ENCODE assay signal across 18 cellular contexts in the genomic region with DNA sequence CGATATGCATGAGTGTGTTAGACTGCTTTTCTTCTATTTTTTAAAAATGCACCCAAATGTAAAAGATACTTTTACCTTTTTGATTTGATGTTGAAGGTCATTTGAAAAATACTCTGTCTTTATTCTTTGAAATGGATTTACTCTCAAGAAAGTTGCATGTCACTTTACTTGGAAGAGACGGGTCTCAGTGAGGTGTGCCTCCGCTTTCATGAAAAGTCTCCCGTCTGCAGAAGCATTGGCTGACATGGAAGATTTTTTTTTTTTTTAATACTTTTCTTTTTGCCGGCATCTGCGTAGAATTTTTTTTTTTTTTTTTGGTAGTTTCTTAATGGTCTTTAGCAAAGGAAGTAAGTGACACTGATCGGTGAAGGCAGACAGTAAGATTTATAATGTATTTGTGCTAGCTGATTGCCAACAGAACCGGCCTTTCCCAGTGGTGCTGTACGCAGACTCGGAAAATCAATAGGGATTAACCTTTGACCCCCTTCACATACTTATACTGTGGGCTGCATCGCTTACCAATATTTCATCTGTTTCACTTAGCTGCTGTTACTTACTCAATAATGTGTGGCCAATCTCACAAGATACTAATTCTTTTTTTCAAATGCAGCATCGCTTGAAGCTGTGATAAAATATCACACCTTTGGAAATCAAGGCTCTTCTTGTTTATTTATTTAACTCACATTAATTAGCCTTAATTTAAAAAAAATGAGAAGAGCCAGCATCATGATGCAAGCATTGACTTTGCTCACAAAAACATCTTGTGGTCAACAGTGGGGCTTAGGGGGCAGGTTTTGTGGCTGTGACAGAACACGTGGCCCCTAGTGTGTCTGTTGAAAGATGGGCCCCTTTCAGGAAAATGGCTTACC.
"Had no signal": no experiment of that assay in that cellular context is flagged by ENCODE, and none has a peak within 500 bp of the region (broad histone marks: within the 10 kb centered on the region; RNA-seq: fewer than 3 reads in every experiment).

No MANE protein-coding gene starts in this region.

- H3K9me3 ChIP-seq: adrenal gland, breast epithelium, mucosa of descending colon, pancreas, stomach, testis had no signal

- H3K27ac Mint-ChIP-seq: activated naive CD4-positive, alpha-beta T cell treated with anti-CD3 and anti-CD28 coated beads, Interleukin-2, amount 50 U/mL, for 72 hours; naive thymus-derived CD4-positive, alpha-beta T cell; stimulated activated effector memory CD8-positive, alpha-beta T cell treated with anti-CD3 and anti-CD28 coated beads, Interleukin-12 subunit alpha, Interleukin-12 subunit beta, amount 100 ng/mL, for 72 hours; T-helper 1 cell treated with Interleukin-12 subunit alpha and Interleukin-12 subunit beta and Interleukin-4 antibody, amounts not matched to agents 30 μg/mL and 1 μg/mL, for 36 hours; type B pancreatic cell had no signal

- H3K4me3 ChIP-seq: adrenal gland, breast epithelium, coronary artery, mucosa of descending colon, pancreas, stomach, testis had no signal

- H3K27ac ChIP-seq: adrenal gland, breast epithelium, coronary artery, pancreas, stomach, testis had no signal

- H3K9me3 Mint-ChIP-seq: activated naive CD4-positive, alpha-beta T cell treated with anti-CD3 and anti-CD28 coated beads, Interleukin-2, amount 50 U/mL, for 72 hours; naive thymus-derived CD4-positive, alpha-beta T cell; stimulated activated effector memory CD8-positive, alpha-beta T cell treated with anti-CD3 and anti-CD28 coated beads, Interleukin-12 subunit alpha, Interleukin-12 subunit beta, amount 100 ng/mL, for 72 hours; T-helper 1 cell treated with Interleukin-12 subunit alpha and Interleukin-12 subunit beta and Interleukin-4 antibody, amounts not matched to agents 30 μg/mL and 1 μg/mL, for 36 hours had no signal

- H3K36me3 Mint-ChIP-seq: activated naive CD4-positive, alpha-beta T cell treated with anti-CD3 and anti-CD28 coated beads, Interleukin-2, amount 50 U/mL, for 72 hours; naive thymus-derived CD4-positive, alpha-beta T cell; stimulated activated effector memory CD8-positive, alpha-beta T cell treated with anti-CD3 and anti-CD28 coated beads, Interleukin-12 subunit alpha, Interleukin-12 subunit beta, amount 100 ng/mL, for 72 hours; type B pancreatic cell had no signal

- ATAC-seq: activated naive CD4-positive, alpha-beta T cell treated with anti-CD3 and anti-CD28 coated beads, Interleukin-2, amount 50 U/mL, for 72 hours; mucosa of descending colon; naive thymus-derived CD4-positive, alpha-beta T cell; sciatic nerve; stimulated activated effector memory CD8-positive, alpha-beta T cell treated with anti-CD3 and anti-CD28 coated beads, Interleukin-12 subunit alpha, Interleukin-12 subunit beta, amount 100 ng/mL, for 72 hours had no signal

- H3K4me1 Mint-ChIP-seq: naive thymus-derived CD4-positive, alpha-beta T cell; stimulated activated effector memory CD8-positive, alpha-beta T cell treated with anti-CD3 and anti-CD28 coated beads, Interleukin-12 subunit alpha, Interleukin-12 subunit beta, amount 100 ng/mL, for 72 hours had no signal

- H3K4me1 ChIP-seq: adrenal gland, breast epithelium, pancreas, stomach, testis had no signal

- H3K4me3 Mint-ChIP-seq: naive thymus-derived CD4-positive, alpha-beta T cell; stimulated activated effector memory CD8-positive, alpha-beta T cell treated with anti-CD3 and anti-CD28 coated beads, Interleukin-12 subunit alpha, Interleukin-12 subunit beta, amount 100 ng/mL, for 72 hours; T-helper 1 cell treated with Interleukin-12 subunit alpha and Interleukin-12 subunit beta and Interleukin-4 antibody, amounts not matched to agents 30 μg/mL and 1 μg/mL, for 36 hours; type B pancreatic cell had no signal

- H3K27me3 Mint-ChIP-seq: naive thymus-derived CD4-positive, alpha-beta T cell; type B pancreatic cell had no signal

- H3K27me3 ChIP-seq: adrenal gland, breast epithelium, pancreas, stomach, testis had no signal

- DNase-seq: activated CD4-positive, alpha-beta T cell treated with anti-CD3 and anti-CD28 coated beads, Interleukin-2, amount 50 U/mL, for 48 hours; activated CD4-positive, CD25-positive, alpha-beta regulatory T cell treated with anti-CD3 and anti-CD28 coated beads, Interleukin-2, amount 50 U/mL, for 72 hours; activated gamma-delta T cell; adrenal gland; mesenchymal stem cell; mucosa of descending colon; naive thymus-derived CD4-positive, alpha-beta T cell; pancreas; stimulated activated CD4-positive, alpha-beta T cell treated with anti-CD3 and anti-CD28 coated beads, Interleukin-4, amount 100 ng/mL, for 24 hours; stomach; testis had no signal

- H3K36me3 ChIP-seq: adrenal gland, breast epithelium, pancreas, stomach had no signal
